ENCODE assay signal across 10 cellular contexts in genomic region chr13:41942462-41943094, GRCh38. TPM values are rescaled to one million over a fixed set of nuclear protein-coding genes. Genes with fewer than 3 reads are reported as not detected.
DNase-seq lines count a peak whose midpoint lies in the region; ATAC-seq, FAIRE-seq and TF ChIP-seq lines count a peak whose summit lies in the region.
"Had no signal": no experiment of that assay in that cellular context is flagged by ENCODE, and none has a peak within 500 bp of the region (broad histone marks: within the 10 kb centered on the region; RNA-seq: fewer than 3 reads in every experiment).

No MANE protein-coding gene starts in this region.

- no peak for ATAC-seq in GM18861 (IDR thresholded peaks at IDR 0.05; ENCODE audit: unreplicated experiment)
- no peak for ATAC-seq in HG02642 (IDR thresholded peaks at IDR 0.05; ENCODE audit: poor library complexity, unreplicated experiment)

- H3K9me3 Mint-ChIP-seq in endodermal cell, result peaks cover 2% of the 10 kb centered on the region
- peaks cover 22% of the 10 kb centered on the region for H3K9me3 Mint-ChIP-seq in nephron

- no peak overlapping the region for H3K9ac ChIP-seq in endodermal cell (ENCODE audit: extremely low read depth, low read length, poor library complexity, severe bottlenecking)
- H3K9ac ChIP-seq: parathyroid adenoma had no signal

- H3K27me3 Mint-ChIP-seq in endodermal cell (ENCODE audit: insufficient read depth) (no peaks in the 10 kb centered on the region), nephron (ENCODE audit: low read depth) (no peaks in the 10 kb centered on the region)
- H3K27me3 Mint-ChIP-seq: activated naive CD8-positive, alpha-beta T cell had no signal

- no peak overlapping the region for H3K27ac ChIP-seq in endodermal cell (ENCODE audit: low read depth, low read length)
- H3K27ac ChIP-seq: parathyroid adenoma had no signal

- H3K4me3 Mint-ChIP-seq in endodermal cell, result no peak overlapping the region
- H3K4me3 Mint-ChIP-seq in nephron, result no peak overlapping the region
- H3K4me3 Mint-ChIP-seq: activated naive CD8-positive, alpha-beta T cell had no signal

- H3K36me3 Mint-ChIP-seq in endodermal cell (ENCODE audit: low read depth) (peaks cover 19% of the 10 kb centered on the region), nephron (ENCODE audit: low read depth) (peaks cover 39% of the 10 kb centered on the region)

- 96% methylated on average over 2 of the region's 2 CpGs; no CpG with 5 or more reads in 1 of the 2 experiments for WGBS in endodermal cell (ENCODE audit: insufficient coverage in 1 of 2, insufficient read length in 1 of 2), 2 experiments

- peak; percentile 68 for FAIRE-seq in GM12891 (lab: Jason Lieb, UNC)
- FAIRE-seq in frontal cortex (lab: Jason Lieb, UNC), result no peak

- peaks cover 15% of the 10 kb centered on the region for H3K9me3 ChIP-seq in endodermal cell (ENCODE audit: control insufficient read depth, low read length)

- DNase-seq in GM12891 (ENCODE audit: insufficient read length, low spot score) (no peak), NB4 (ENCODE audit: low read depth) (peak; percentile 22), endodermal cell (peak; percentile 75), frontal cortex (ENCODE audit: low spot score in 2 of 2) (no peak), NCI-H1436 treated with DMSO at 0.1 percent for 48 hours (lab: John Stamatoyannopoulos, UW) (no peak)

- TF ChIP-seq CTCF in NB4 (IDR thresholded peaks at IDR 0.05; ENCODE audit: low read depth, low read length), result peak; percentile 10
- TF ChIP-seq CTCF in endodermal cell (conservative IDR thresholded peaks at IDR 0.05), result peak; percentile 70
- peak; percentile 29 to 46 (median 43) for TF ChIP-seq CTCF in nephron (IDR thresholded peaks at IDR 0.05; ENCODE audit: unreplicated experiment in 3 of 3)

- H3K36me3 ChIP-seq in endodermal cell (ENCODE audit: control insufficient read depth, insufficient read depth, low read length), result peaks cover 7% of the 10 kb centered on the region

- no peak overlapping the region for H3K4me3 ChIP-seq in NB4 (ENCODE audit: low read depth, low read length)
- H3K4me3 ChIP-seq in endodermal cell (ENCODE audit: low read length), result no peak overlapping the region

- no peaks in the 10 kb centered on the region for H3K27me3 ChIP-seq in endodermal cell (ENCODE audit: control insufficient read depth, insufficient read depth, low read length, poor library complexity, severe bottlenecking)

- H3K4me1 ChIP-seq in endodermal cell (ENCODE audit: control insufficient read depth, insufficient read depth, low read length), result no peaks in the 10 kb centered on the region
- H3K4me1 ChIP-seq: parathyroid adenoma had no signal

- no peak for TF ChIP-seq POLR2A in GM12891 (IDR thresholded peaks at IDR 0.05; ENCODE audit: low read depth, low read length)
- TF ChIP-seq POLR2A in NB4 (IDR thresholded peaks at IDR 0.05; ENCODE audit: extremely low read depth, insufficient read length), result no peak

- peaks cover 35% of the 10 kb centered on the region for H3K4me1 Mint-ChIP-seq in endodermal cell
- peaks cover 24% of the 10 kb centered on the region for H3K4me1 Mint-ChIP-seq in nephron

- H3K27ac Mint-ChIP-seq in endodermal cell (no peak overlapping the region), nephron (peak overlapping the region; percentile 62 to 89 (median 65))
- H3K27ac Mint-ChIP-seq: activated naive CD8-positive, alpha-beta T cell had no signal

TF ChIP-seq in GM12891, 5 proteins besides CTCF, POLR2A, EP300 and RAD21:
- no peak for TF ChIP-seq PAX5 (IDR thresholded peaks at IDR 0.05; ENCODE audit: insufficient read depth, low read length, severe bottlenecking)

RNA-seq across cellular contexts. Expression of gene VWA8, which starts 18.3 kb away (rescaled TPM):
- polyA plus RNA-seq in GM12891 (2012; ENCODE audit: low read depth, missing spikeins), result 6.5 TPM
- total RNA-seq in endodermal cell (10 to 100 TPM; 24.6 to 25.6 TPM), frontal cortex (49.3 TPM)
- 10.4 TPM for polyA plus RNA-seq in endodermal cell (2013, experiment 1 of 2)
- polyA plus RNA-seq in endodermal cell (2013, experiment 2 of 2), result 9.9 TPM

Comparison
In these comparisons a context has a peak if more than half of its experiments do, and no peak if none do; other contexts are left out.
1. DNase-seq: peak in NB4 (single experiment) and endodermal cell (single experiment); none in GM12891 (single experiment), frontal cortex (0 of 2) and NCI-H1436 treated with DMSO at 0.1 percent for 48 hours (single experiment).
2. CTCF ChIP-seq: peak in every context shown above with its lines; median percentile 70 in endodermal cell; 43 in nephron; 10 in NB4.